In genomic region chr9:79574716-79575242, GRCh38 we compare ENCODE assay signal across 9 cellular contexts. TPM values are rescaled to one million over a fixed set of nuclear protein-coding genes. Genes with fewer than 3 reads are reported as not detected.
DNase-seq lines count a peak whose midpoint lies in the region; ATAC-seq and TF ChIP-seq lines count a peak whose summit lies in the region.
"Had no signal": no experiment of that assay in that cellular context is flagged by ENCODE, and none has a peak within 500 bp of the region (broad histone marks: within the 10 kb centered on the region; RNA-seq: fewer than 3 reads in every experiment).

No MANE protein-coding gene starts in this region.

- H3K27ac ChIP-seq in SJSA1 (peak overlapping the region; percentile 89), ascending aorta (no peak overlapping the region)

- peak overlapping the region; percentile 91 for H3K4me3 ChIP-seq in SJSA1
- H3K4me3 ChIP-seq in fibroblast of the aortic adventitia (ENCODE audit: low read depth, low read length): peak overlapping the region; percentile 44
- peak overlapping the region in 1 of 2 donors; percentile 96 for H3K4me3 ChIP-seq in ascending aorta

- peak; percentile 11 for DNase-seq in GM03348 (ENCODE audit: low spot score)
- peak in 1 of 2 experiments; percentile 37 for DNase-seq in SJSA1 (ENCODE audit: low read depth in 1 of 2, low spot score in 2 of 2)
- DNase-seq in fibroblast of the aortic adventitia (ENCODE audit: low read depth): no peak
- peak; percentile 26 for DNase-seq in retina
- no peak for DNase-seq in ascending aorta (ENCODE audit: low spot score in 2 of 2)
- DNase-seq: NCI-H774 had no signal

- ATAC-seq in HG03354 (IDR thresholded peaks at IDR 0.05; ENCODE audit: poor library complexity, severe bottlenecking, unreplicated experiment) (no peak), HG02870 (IDR thresholded peaks at IDR 0.05; ENCODE audit: unreplicated experiment) (no peak)
- ATAC-seq: gastroesophageal sphincter had no signal

- H3K4me1 ChIP-seq in SJSA1 (replicated peaks) (peaks cover 45% of the 10 kb centered on the region), ascending aorta (peaks cover 0 to 20% of the 10 kb centered on the region in 2 donors)

- H3K9me3 ChIP-seq in SJSA1 (replicated peaks) (no peaks in the 10 kb centered on the region), ascending aorta (no peaks in the 10 kb centered on the region)
- H3K9me3 ChIP-seq: gastroesophageal sphincter had no signal

- no peaks in the 10 kb centered on the region for H3K27me3 ChIP-seq in SJSA1 (replicated peaks)
- H3K27me3 ChIP-seq in ascending aorta: no peaks in the 10 kb centered on the region
- H3K27me3 ChIP-seq: gastroesophageal sphincter had no signal

- intact Hi-C loops in ascending aorta (cut with DNase I): loop anchor here (5.0 kb wide), 1 partner anchor 488 kb away; no protein-coding TSS in a partner anchor

- TF ChIP-seq CTCF in fibroblast of the aortic adventitia (IDR thresholded peaks at IDR 0.05; ENCODE audit: insufficient read depth, low read length) (no peak), ascending aorta (IDR thresholded peaks at IDR 0.05) (no peak)

- H3K36me3 ChIP-seq in SJSA1 (peaks cover 53% of the 10 kb centered on the region), ascending aorta (peaks cover 0 to 2% of the 10 kb centered on the region in 2 donors)

RNA-seq across cellular contexts. Expression of gene TLE4, which starts 3.0 kb away (rescaled TPM):
- 54.6 and 64.5 TPM in 2 replicates for total RNA-seq in SJSA1 (2014; rRNA removed; shearing (Covaris generic))
- total RNA-seq in fibroblast of the aortic adventitia (ENCODE audit: low replicate concordance) (14.7 and 75.3 TPM in 2 replicates), ascending aorta (58.0 TPM)

Comparison
In these comparisons a context has a peak if more than half of its experiments do, and no peak if none do; other contexts are left out.
1. DNase-seq: peak in GM03348 (single experiment) and retina (single experiment); none in fibroblast of the aortic adventitia (single experiment) and ascending aorta (0 of 2).